ENCODE assay signal across 8 cellular contexts in the genomic region with DNA sequence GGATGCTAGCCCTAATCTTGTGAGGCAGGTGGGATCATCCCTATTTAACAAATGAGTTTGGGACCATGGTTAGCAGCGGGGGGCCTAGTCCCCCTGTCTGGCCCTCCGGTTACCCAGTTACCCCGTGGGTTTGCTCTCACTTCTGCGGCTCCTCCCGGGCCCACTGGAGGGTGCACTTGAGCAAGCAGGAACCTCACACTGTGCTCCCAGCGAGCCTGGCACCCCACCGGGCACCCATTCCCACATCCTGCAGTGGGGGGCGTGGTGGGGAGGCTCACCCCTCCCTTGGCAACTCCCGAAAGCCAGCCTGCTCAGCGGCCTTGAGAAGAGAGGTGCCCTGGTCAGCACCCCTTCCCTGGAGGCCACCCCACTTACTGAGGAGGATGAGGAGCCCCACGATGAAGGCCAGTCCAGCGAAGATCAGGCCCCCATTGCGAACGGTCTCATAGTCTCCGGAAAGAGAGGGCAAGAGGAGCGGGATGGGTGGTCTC. TPM values are rescaled to one million over a fixed set of nuclear protein-coding genes. Genes with fewer than 3 reads are reported as not detected.
A peak's percentile ranks its signal among the peaks of the same experiment; 100 is the strongest.
DNase-seq lines count a peak whose midpoint lies in the region; ATAC-seq, FAIRE-seq and TF ChIP-seq lines count a peak whose summit lies in the region.

No MANE protein-coding gene starts in this region.

- no peaks in the 10 kb centered on the region for H3K9me2 ChIP-seq in OCI-LY1 (ENCODE audit: low read depth, low read length)

- H3F3A ChIP-seq in OCI-LY1 (ENCODE audit: insufficient read depth, low read length), result no peaks in the 10 kb centered on the region

- H3K4me1 Mint-ChIP-seq in activated naive CD8-positive, alpha-beta T cell treated with anti-CD3 and anti-CD28 coated beads, Interleukin-2, amount 10 ng/mL, durations not matched to agents 7 days and 5 days, result peaks cover 54% of the 10 kb centered on the region

- no peaks in the 10 kb centered on the region for H3K36me3 ChIP-seq in OCI-LY1 (ENCODE audit: insufficient read depth, low read length)
- peaks cover 2 to 24% of the 10 kb centered on the region in 2 donors for H3K36me3 ChIP-seq in kidney (ENCODE audit: control insufficient read depth in 1 of 2, insufficient read depth in 2 of 2, low read length in 2 of 2)

- FAIRE-seq in kidney (lab: Jason Lieb, UNC), result no peak

- H3K9ac ChIP-seq in OCI-LY1 (ENCODE audit: low read length) (no peak overlapping the region), kidney (ENCODE audit: low read length in 2 of 2) (peak overlapping the region; percentile 93 to 98)

- H4K20me1 ChIP-seq in OCI-LY1 (ENCODE audit: insufficient read depth, low read length), result no peaks in the 10 kb centered on the region

- peak overlapping the region; percentile 81 for H3K27ac Mint-ChIP-seq in activated naive CD8-positive, alpha-beta T cell treated with anti-CD3 and anti-CD28 coated beads, Interleukin-2, amount 10 ng/mL, durations not matched to agents 7 days and 5 days

- peak; percentile 21 to 26 for DNase-seq in NCI-H446 (lab: John Stamatoyannopoulos, UW)
- no peak for DNase-seq in NCI-H446 treated with DMSO at 0.1 percent for 48 hours (lab: John Stamatoyannopoulos, UW)
- DNase-seq in activated naive CD8-positive, alpha-beta T cell treated with anti-CD3 and anti-CD28 coated beads, Interleukin-2, amount 10 ng/mL, durations not matched to agents 7 days and 5 days, result peak; percentile 76
- DNase-seq in kidney, result peak; percentile 90
- peak; percentile 82 for DNase-seq in stimulated activated naive CD8-positive, alpha-beta T cell treated with anti-CD3 and anti-CD28 coated beads, Interleukin-15, Interleukin-2, amounts not matched to agents 100 U/mL and 50 U/mL, for 24 hours
- no peak for DNase-seq in DMS153 treated with DMSO at 0.1 percent for 48 hours (lab: John Stamatoyannopoulos, UW; ENCODE audit: unreplicated experiment)

- H3K4me3 Mint-ChIP-seq in activated naive CD8-positive, alpha-beta T cell treated with anti-CD3 and anti-CD28 coated beads, Interleukin-2, amount 10 ng/mL, durations not matched to agents 7 days and 5 days, result peak overlapping the region; percentile 57

- no peak overlapping the region for H2AFZ ChIP-seq in OCI-LY1 (ENCODE audit: low read length)

- intact Hi-C loops in kidney (cut with DNase I), result no loop called here

- POLR2A ChIA-PET in activated naive CD8-positive, alpha-beta T cell treated with anti-CD3 and anti-CD28 coated beads, Interleukin-2, amount 10 ng/mL, durations not matched to agents 7 days and 5 days (lab: Charles Lee), result interaction anchor here (1.5 to 3.6 kb wide), 3 partner anchors 175 to 231 kb away, joined by 4 to 22 read pairs (median 11); no protein-coding TSS in a partner anchor

- ATAC-seq in activated naive CD8-positive, alpha-beta T cell treated with anti-CD3 and anti-CD28 coated beads, Interleukin-2, amount 10 ng/mL, durations not matched to agents 7 days and 5 days (ENCODE audit: low read depth), result peak; percentile 25
- no peak for ATAC-seq in stimulated activated naive CD8-positive, alpha-beta T cell treated with anti-CD3 and anti-CD28 coated beads, Interleukin-15, Interleukin-2, amounts not matched to agents 100 U/mL and 50 U/mL, for 24 hours
- no peak for ATAC-seq in HG02970 (IDR thresholded peaks at IDR 0.05; ENCODE audit: low FRiP score, unreplicated experiment)

- no peak overlapping the region for H3K4me3 ChIP-seq in OCI-LY1 (ENCODE audit: low read depth, low read length, poor library complexity, severe bottlenecking)
- peak overlapping the region; percentile 74 to 78 for H3K4me3 ChIP-seq in kidney (ENCODE audit: low read length in 2 of 2)

- H3K79me2 ChIP-seq in OCI-LY1 (ENCODE audit: insufficient read depth, low read length), result no peaks in the 10 kb centered on the region

- no peaks in the 10 kb centered on the region for H3K27me3 ChIP-seq in OCI-LY1 (ENCODE audit: insufficient read depth, low read length)

- TF ChIP-seq CTCF in OCI-LY1 (IDR thresholded peaks at IDR 0.05; ENCODE audit: low read length) (peak; percentile 47), kidney (IDR thresholded peaks at IDR 0.05; ENCODE audit: borderline replicate concordance, extremely low read depth, insufficient read depth) (peak; percentile 77)

- H3K27ac ChIP-seq in OCI-LY1 (ENCODE audit: low read depth, low read length, poor library complexity, severe bottlenecking), result no peak overlapping the region
- H3K27ac ChIP-seq in kidney (ENCODE audit: low read depth in 2 of 2, low read length in 2 of 2), result peak overlapping the region; percentile 98

- no peak overlapping the region for H3K4me2 ChIP-seq in OCI-LY1 (ENCODE audit: low read length)

- no peaks in the 10 kb centered on the region for H3K36me3 Mint-ChIP-seq in activated naive CD8-positive, alpha-beta T cell treated with anti-CD3 and anti-CD28 coated beads, Interleukin-2, amount 10 ng/mL, durations not matched to agents 7 days and 5 days

- H3K27me3 Mint-ChIP-seq in activated naive CD8-positive, alpha-beta T cell treated with anti-CD3 and anti-CD28 coated beads, Interleukin-2, amount 10 ng/mL, durations not matched to agents 7 days and 5 days, result no peaks in the 10 kb centered on the region

- no peaks in the 10 kb centered on the region for H3K9me3 Mint-ChIP-seq in activated naive CD8-positive, alpha-beta T cell treated with anti-CD3 and anti-CD28 coated beads, Interleukin-2, amount 10 ng/mL, durations not matched to agents 7 days and 5 days

- no peaks in the 10 kb centered on the region for H3K9me3 ChIP-seq in OCI-LY1 (ENCODE audit: low read length)
- no peaks in the 10 kb centered on the region for H3K9me3 ChIP-seq in kidney (ENCODE audit: control insufficient read depth in 1 of 2, low read length in 2 of 2)

- H3K4me1 ChIP-seq in OCI-LY1 (ENCODE audit: insufficient read depth, low read length, severe bottlenecking) (no peaks in the 10 kb centered on the region), kidney (ENCODE audit: control insufficient read depth in 1 of 2, insufficient read depth in 1 of 2, low read depth in 1 of 2, low read length in 2 of 2) (peaks cover 41 to 54% of the 10 kb centered on the region in 2 donors)

RNA-seq across cellular contexts. Expression of a gene that starts 2.5 kb away (rescaled TPM):
- total RNA-seq in activated naive CD8-positive, alpha-beta T cell treated with anti-CD3 and anti-CD28 coated beads, Interleukin-2, amount 10 ng/mL, durations not matched to agents 7 days and 5 days, result 10 to 100 TPM; 28.0 to 31.2 TPM
- 2,527 TPM for total RNA-seq in kidney
- polyA plus RNA-seq in kidney (ENCODE audit: insufficient read depth, low read depth, low replicate concordance), result 9,664 TPM

RNA-seq across cellular contexts. Expression of a gene that starts 25.1 kb away (rescaled TPM):
- total RNA-seq in activated naive CD8-positive, alpha-beta T cell treated with anti-CD3 and anti-CD28 coated beads, Interleukin-2, amount 10 ng/mL, durations not matched to agents 7 days and 5 days, result 1 to 10 TPM; 1.4 to 3.1 TPM
- 17.3 TPM for total RNA-seq in kidney
- 0.95 TPM for polyA plus RNA-seq in kidney (ENCODE audit: insufficient read depth, low read depth, low replicate concordance)

RNA-seq across cellular contexts. Expression of a gene that starts 54.4 kb away (rescaled TPM):
- total RNA-seq in activated naive CD8-positive, alpha-beta T cell treated with anti-CD3 and anti-CD28 coated beads, Interleukin-2, amount 10 ng/mL, durations not matched to agents 7 days and 5 days, result under 1 TPM in 1 of 2 experiments, not detected in 1; 0.31 TPM
- total RNA-seq in kidney, result 62.7 TPM
- 57.8 TPM for polyA plus RNA-seq in kidney (ENCODE audit: insufficient read depth, low read depth, low replicate concordance)

Comparison
In these comparisons a context has a peak if more than half of its experiments do, and no peak if none do; other contexts are left out.
1. DNase-seq: peak in NCI-H446 (2 of 2), activated naive CD8-positive, alpha-beta T cell treated with anti-CD3 and anti-CD28 coated beads, Interleukin-2, amount 10 ng/mL, durations not matched to agents 7 days and 5 days (single experiment), kidney (single experiment) and stimulated activated naive CD8-positive, alpha-beta T cell treated with anti-CD3 and anti-CD28 coated beads, Interleukin-15, Interleukin-2, amounts not matched to agents 100 U/mL and 50 U/mL, for 24 hours (single experiment); none in NCI-H446 treated with DMSO at 0.1 percent for 48 hours (single experiment) and DMS153 treated with DMSO at 0.1 percent for 48 hours (single experiment).
2. RNA of a gene that starts 2.5 kb away (total RNA-seq): 2,527 TPM in kidney (single experiment); 28.0 to 31.2 TPM in activated naive CD8-positive, alpha-beta T cell treated with anti-CD3 and anti-CD28 coated beads, Interleukin-2, amount 10 ng/mL, durations not matched to agents 7 days and 5 days; every median in the first group is over 10 times any median in the second.
3. RNA of a gene that starts 54.4 kb away (total RNA-seq): 62.7 TPM in kidney (single experiment); 0.31 TPM in activated naive CD8-positive, alpha-beta T cell treated with anti-CD3 and anti-CD28 coated beads, Interleukin-2, amount 10 ng/mL, durations not matched to agents 7 days and 5 days; every median in the first group is over 10 times any median in the second.